In genomic region chr9:133792721-133793470, GRCh38 we compare ENCODE assay signal across 8 cellular contexts. TPM values are rescaled to one million over a fixed set of nuclear protein-coding genes. Genes with fewer than 3 reads are reported as not detected.
A peak's percentile ranks its signal among the peaks of the same experiment; 100 is the strongest.
DNase-seq lines count a peak whose midpoint lies in the region; ATAC-seq and TF ChIP-seq lines count a peak whose summit lies in the region.

No MANE protein-coding gene starts in this region.

- H3K4me3 ChIP-seq in OCI-LY3 (ENCODE audit: low read length) (no peak overlapping the region), fibroblast of pulmonary artery (replicated peaks; ENCODE audit: low read depth, low read length) (no peak overlapping the region)

- no peak overlapping the region for H3K9ac ChIP-seq in OCI-LY3 (ENCODE audit: low read length)

- H3K27me3 ChIP-seq in OCI-LY3 (ENCODE audit: low read depth, low read length): no peaks in the 10 kb centered on the region

- TF ChIP-seq CTCF in OCI-LY3 (IDR thresholded peaks at IDR 0.05; ENCODE audit: low read depth, low read length) (peak; percentile 69), fibroblast of pulmonary artery (IDR thresholded peaks at IDR 0.05; ENCODE audit: low read length, missing control alignments) (peak; percentile 87), neural crest cell (conservative IDR thresholded peaks at IDR 0.05) (peak; percentile 92)

- H3K4me2 ChIP-seq in OCI-LY3 (ENCODE audit: low read length): peak overlapping the region; percentile 20; the same call in 1 of the 2 replicates

- no peak overlapping the region for H2AFZ ChIP-seq in OCI-LY3 (ENCODE audit: low read depth, low read length)

- H3K79me2 ChIP-seq in OCI-LY3 (ENCODE audit: low read length): no peaks in the 10 kb centered on the region

- peak; percentile 53 for DNase-seq in NCI-H1092 treated with DMSO at 0.1 percent for 48 hours (lab: John Stamatoyannopoulos, UW)
- DNase-seq in NCI-H1092 (lab: John Stamatoyannopoulos, UW): no peak
- DNase-seq in activated T-cell treated with anti-CD3 and anti-CD28 coated beads, Interleukin-2, amount 50 U/mL, for 72 hours: peak; percentile 64 to 65
- DNase-seq in fibroblast of pulmonary artery (ENCODE audit: low read depth): peak; percentile 74
- peak; percentile 73 for DNase-seq in neural crest cell (ENCODE audit: low read depth, low spot score)
- peak; percentile 8 to 81 (median 60) for DNase-seq in substantia nigra (lab: John Stamatoyannopoulos, UW)

- H4K20me1 ChIP-seq in OCI-LY3 (ENCODE audit: insufficient read depth, low read length): peaks cover 6% of the 10 kb centered on the region; the same call in 1 of the 2 replicates

- H3K36me3 Mint-ChIP-seq in activated T-cell treated with anti-CD3 and anti-CD28 coated beads, Interleukin-2, amount 50 U/mL, for 72 hours (ENCODE audit: insufficient read depth in 2 of 2): no peaks in the 10 kb centered on the region
- H3K36me3 Mint-ChIP-seq in neural crest cell (ENCODE audit: low read depth): peaks cover 6% of the 10 kb centered on the region

- H3K27me3 Mint-ChIP-seq in activated T-cell treated with anti-CD3 and anti-CD28 coated beads, Interleukin-2, amount 50 U/mL, for 72 hours (ENCODE audit: low read depth): peaks cover 18% of the 10 kb centered on the region
- H3K27me3 Mint-ChIP-seq in neural crest cell (ENCODE audit: low read depth): no peaks in the 10 kb centered on the region

- H3K27ac Mint-ChIP-seq in activated T-cell treated with anti-CD3 and anti-CD28 coated beads, Interleukin-2, amount 50 U/mL, for 72 hours: no peak overlapping the region
- no peak overlapping the region for H3K27ac Mint-ChIP-seq in neural crest cell (ENCODE audit: unreplicated experiment)

- peaks cover 36% of the 10 kb centered on the region for H3K36me3 ChIP-seq in OCI-LY3 (replicated peaks; ENCODE audit: low read depth, low read length)

- H3K4me1 Mint-ChIP-seq in activated T-cell treated with anti-CD3 and anti-CD28 coated beads, Interleukin-2, amount 50 U/mL, for 72 hours (ENCODE audit: low read depth): no peaks in the 10 kb centered on the region
- peaks cover 11% of the 10 kb centered on the region for H3K4me1 Mint-ChIP-seq in neural crest cell

- H3K27ac ChIP-seq in OCI-LY3 (ENCODE audit: low read length) (no peak overlapping the region), substantia nigra (ENCODE audit: low read depth, low read length, poor library complexity, severe bottlenecking) (no peak overlapping the region)

- peaks cover 13% of the 10 kb centered on the region for H3K4me1 ChIP-seq in OCI-LY3 (ENCODE audit: low read length)

- peak; percentile 51 for ATAC-seq in HG02610 (IDR thresholded peaks at IDR 0.05; ENCODE audit: unreplicated experiment)
- peak; percentile 76 to 79 for ATAC-seq in activated T-cell treated with anti-CD3 and anti-CD28 coated beads, Interleukin-2, amount 50 U/mL, for 72 hours (replicated peaks in 1 of 2)

- no peaks in the 10 kb centered on the region for H3K9me3 ChIP-seq in OCI-LY3 (ENCODE audit: insufficient read depth, low read length)

- H3K9me3 Mint-ChIP-seq in activated T-cell treated with anti-CD3 and anti-CD28 coated beads, Interleukin-2, amount 50 U/mL, for 72 hours: no peaks in the 10 kb centered on the region
- H3K9me3 Mint-ChIP-seq in neural crest cell: no peaks in the 10 kb centered on the region

- no peak overlapping the region for H3K4me3 Mint-ChIP-seq in activated T-cell treated with anti-CD3 and anti-CD28 coated beads, Interleukin-2, amount 50 U/mL, for 72 hours
- H3K4me3 Mint-ChIP-seq in neural crest cell: no peak overlapping the region

RNA-seq across cellular contexts. Expression of gene SARDH, which starts 54.7 kb away (rescaled TPM):
- 1 to 10 TPM; 1.6 to 4.7 TPM for total RNA-seq in activated T-cell treated with anti-CD3 and anti-CD28 coated beads, Interleukin-2, amount 50 U/mL, for 72 hours
- total RNA-seq in neural crest cell: 4.5 and 4.6 TPM in 2 replicates
